9 cellular contexts compared by ENCODE assay signal in the genomic region with DNA sequence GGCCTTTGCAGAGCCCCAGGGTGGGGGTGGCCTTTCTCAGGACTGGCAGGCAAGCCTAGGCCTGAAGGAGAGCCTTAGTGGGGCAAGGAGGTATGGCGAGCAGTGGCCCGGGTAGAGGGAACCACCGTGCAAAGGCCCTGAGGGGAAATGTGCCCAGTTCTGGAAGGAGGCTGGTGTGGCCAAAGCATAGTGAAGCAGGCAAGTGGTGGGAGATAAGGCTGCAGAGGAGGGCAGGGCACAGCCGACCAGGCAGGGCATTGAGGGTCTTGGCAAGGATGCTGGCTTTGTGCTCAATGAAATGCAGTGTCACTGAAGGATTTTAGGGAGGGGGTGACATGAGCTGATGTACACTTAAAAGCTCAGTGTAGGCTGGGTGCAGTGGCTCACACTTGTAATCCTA. TPM values are rescaled to one million over a fixed set of nuclear protein-coding genes. Genes with fewer than 3 reads are reported as not detected.
"Had no signal": no experiment of that assay in that cellular context is flagged by ENCODE, and none has a peak within 500 bp of the region (broad histone marks: within the 10 kb centered on the region; RNA-seq: fewer than 3 reads in every experiment).

No MANE protein-coding gene starts in this region.

- H3K4me1 Mint-ChIP-seq: H9 had no signal

- H3K4me3 Mint-ChIP-seq: H9 had no signal

- H3K27ac ChIP-seq: GM23248, HL-60 had no signal

- H2AFZ ChIP-seq: GM23248 had no signal

- FAIRE-seq: H1, H54, K562 had no signal

- H3K4me3 ChIP-seq: GM23248, K562 had no signal

- H3K9ac ChIP-seq: GM23248 had no signal

- DNase-seq: GM23248, H9, HCEC 1CT, IMR-90 had no signal

RNA-seq across cellular contexts. Expression of gene MROH7, which starts 22.8 kb away (rescaled TPM):
- total RNA-seq: HT1080, IMR-90, K562 had no signal
- polyA plus RNA-seq: IMR-90, K562 had no signal

RNA-seq across cellular contexts. Expression of gene FAM151A, which starts 41.0 kb away (rescaled TPM):
- total RNA-seq: GM23248, H1, H9, HT1080, IMR-90, K562 had no signal
- polyA plus RNA-seq: H1, IMR-90, K562 had no signal
